1 cellular context compared by ENCODE assay signal in the genomic region with DNA sequence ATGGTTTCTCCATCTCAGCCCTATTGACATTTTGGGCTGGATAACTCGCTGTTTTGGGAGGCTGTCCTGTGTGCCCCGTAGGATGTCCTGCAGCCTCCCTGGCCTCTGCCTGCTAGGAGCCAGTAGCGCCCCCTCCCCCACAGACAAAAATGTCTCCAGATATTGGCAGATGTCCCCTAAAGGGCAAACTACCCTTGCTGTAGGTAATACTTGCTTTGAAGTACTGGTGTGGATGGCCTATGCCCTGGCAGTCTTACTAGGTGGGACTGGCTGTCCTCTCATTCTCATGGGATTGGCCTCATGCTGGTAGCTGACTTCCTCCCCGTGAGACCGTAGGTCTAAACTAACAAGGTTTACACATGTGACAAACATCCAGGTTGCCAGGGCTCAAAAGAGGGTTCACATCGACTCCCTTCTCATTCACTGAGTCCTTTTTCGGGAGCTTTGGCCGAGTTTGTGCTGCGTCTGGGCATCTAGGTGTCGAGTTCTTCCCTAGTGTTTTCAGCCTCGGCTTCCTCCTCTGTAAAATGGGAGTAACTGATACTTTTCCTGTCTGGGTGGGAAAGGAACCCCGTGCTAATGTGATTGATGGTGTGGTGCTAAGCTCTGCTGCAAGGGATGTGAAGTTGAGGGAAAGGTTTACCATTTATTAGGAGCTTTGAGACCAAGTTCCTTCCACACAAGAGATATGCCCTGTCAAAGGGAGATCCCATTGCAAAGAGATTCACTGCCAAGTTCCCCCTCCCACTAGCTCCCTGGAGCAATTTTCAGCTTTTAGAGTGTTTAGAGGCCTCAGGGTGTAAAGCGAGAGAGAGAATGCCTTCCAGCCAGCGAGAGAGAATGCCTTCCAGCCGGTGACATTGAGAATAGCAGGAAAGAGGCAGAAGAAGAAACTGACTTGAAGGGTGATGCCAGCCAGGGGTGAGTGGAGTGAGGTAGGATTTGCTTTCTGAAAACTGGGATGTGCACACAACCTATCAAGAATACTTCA.
TF ChIP-seq lines count a peak whose summit lies in the region.

No MANE protein-coding gene starts in this region.

TF ChIP-seq in GM23338, 12 proteins besides CTCF, POLR2A, EP300 and RAD21:
- no peak for TF ChIP-seq ZNF462 (CRISPR knock-in tag; IDR thresholded peaks at IDR 0.05)
- TF ChIP-seq, protein P1, sequence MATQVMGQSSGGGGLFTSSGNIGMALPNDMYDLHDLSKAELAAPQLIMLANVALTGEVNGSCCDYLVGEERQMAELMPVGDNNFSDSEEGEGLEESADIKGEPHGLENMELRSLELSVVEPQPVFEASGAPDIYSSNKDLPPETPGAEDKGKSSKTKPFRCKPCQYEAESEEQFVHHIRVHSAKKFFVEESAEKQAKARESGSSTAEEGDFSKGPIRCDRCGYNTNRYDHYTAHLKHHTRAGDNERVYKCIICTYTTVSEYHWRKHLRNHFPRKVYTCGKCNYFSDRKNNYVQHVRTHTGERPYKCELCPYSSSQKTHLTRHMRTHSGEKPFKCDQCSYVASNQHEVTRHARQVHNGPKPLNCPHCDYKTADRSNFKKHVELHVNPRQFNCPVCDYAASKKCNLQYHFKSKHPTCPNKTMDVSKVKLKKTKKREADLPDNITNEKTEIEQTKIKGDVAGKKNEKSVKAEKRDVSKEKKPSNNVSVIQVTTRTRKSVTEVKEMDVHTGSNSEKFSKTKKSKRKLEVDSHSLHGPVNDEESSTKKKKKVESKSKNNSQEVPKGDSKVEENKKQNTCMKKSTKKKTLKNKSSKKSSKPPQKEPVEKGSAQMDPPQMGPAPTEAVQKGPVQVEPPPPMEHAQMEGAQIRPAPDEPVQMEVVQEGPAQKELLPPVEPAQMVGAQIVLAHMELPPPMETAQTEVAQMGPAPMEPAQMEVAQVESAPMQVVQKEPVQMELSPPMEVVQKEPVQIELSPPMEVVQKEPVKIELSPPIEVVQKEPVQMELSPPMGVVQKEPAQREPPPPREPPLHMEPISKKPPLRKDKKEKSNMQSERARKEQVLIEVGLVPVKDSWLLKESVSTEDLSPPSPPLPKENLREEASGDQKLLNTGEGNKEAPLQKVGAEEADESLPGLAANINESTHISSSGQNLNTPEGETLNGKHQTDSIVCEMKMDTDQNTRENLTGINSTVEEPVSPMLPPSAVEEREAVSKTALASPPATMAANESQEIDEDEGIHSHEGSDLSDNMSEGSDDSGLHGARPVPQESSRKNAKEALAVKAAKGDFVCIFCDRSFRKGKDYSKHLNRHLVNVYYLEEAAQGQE (IDR thresholded peaks at IDR 0.05; ENCODE audit: unreplicated experiment), result no peak
